Comparison of ENCODE assay signal across 6 cellular contexts in the genomic region with DNA sequence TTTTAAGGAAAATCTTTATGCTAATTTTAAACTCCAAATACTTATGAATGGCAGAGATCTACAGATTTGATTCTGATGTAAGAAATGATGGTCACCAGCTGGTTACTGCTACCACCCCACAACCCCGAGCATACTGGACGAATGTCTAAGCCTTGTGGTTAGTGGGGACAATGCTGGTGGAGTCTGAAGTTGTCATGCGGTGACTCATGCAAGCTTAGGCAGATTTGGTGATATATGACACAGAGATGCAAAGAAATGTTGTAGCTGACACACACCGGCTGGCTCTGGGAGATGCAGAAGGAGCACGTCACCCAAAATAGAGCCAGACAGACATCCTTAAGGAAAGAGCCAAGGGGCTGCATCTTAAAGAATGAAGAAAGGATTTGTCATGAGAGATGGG. TPM values are rescaled to one million over a fixed set of nuclear protein-coding genes. Genes with fewer than 3 reads are reported as not detected.
"Had no signal": no experiment of that assay in that cellular context is flagged by ENCODE, and none has a peak within 500 bp of the region (broad histone marks: within the 10 kb centered on the region; RNA-seq: fewer than 3 reads in every experiment).

No MANE protein-coding gene starts in this region.

RNA-seq across cellular contexts. Expression of gene ACR, which starts 48.9 kb away (rescaled TPM):
- total RNA-seq: HT-29, LHCN-M2, MCF 10A, NCI-H460, SK-MEL-5 had no signal
- polyA plus RNA-seq: IgD-negative memory B cell had no signal
